In genomic region chr7:102079140-102080002, GRCh38 we compare ENCODE assay signal across 12 cellular contexts.
DNase-seq lines count a peak whose midpoint lies in the region; ATAC-seq and TF ChIP-seq lines count a peak whose summit lies in the region.
"Had no signal": no experiment of that assay in that cellular context is flagged by ENCODE, and none has a peak within 500 bp of the region (broad histone marks: within the 10 kb centered on the region; RNA-seq: fewer than 3 reads in every experiment).

No MANE protein-coding gene starts in this region.

- H3K4me3 Mint-ChIP-seq in GM23338, result peak overlapping the region; percentile 12; the same call in 1 of the 3 replicates
- H3K4me3 Mint-ChIP-seq: activated naive CD8-positive, alpha-beta T cell had no signal

- intact Hi-C loops in psoas muscle (cut with DNase I), result no loop called here
- intact Hi-C loops in body of pancreas (cut with DNase I), result no loop called here

- peaks cover 6% of the 10 kb centered on the region; the same call in 2 of the 3 replicates for H3K9me3 Mint-ChIP-seq in GM23338

- H3K4me1 Mint-ChIP-seq in GM23338, result peaks cover 46% of the 10 kb centered on the region

- 63 to 80% (median 65%) methylated on average over 23 of the region's 23 CpGs for WGBS in psoas muscle, 3 donors
- whole genome bisulfite sequencing in body of pancreas, 2 donors, result 84 to 94% methylated on average over 21 to 23 of the region's 23 CpGs

- no peaks in the 10 kb centered on the region for H3K9me2 ChIP-seq in GM23338 (ENCODE audit: insufficient read depth)

- H3K79me2 ChIP-seq in GM23338 (replicated peaks; ENCODE audit: insufficient read depth), result peaks cover 3% of the 10 kb centered on the region; the same call in 1 of the 2 replicates

- H2AFZ ChIP-seq in GM23338, result no peak overlapping the region

- peaks cover 7% of the 10 kb centered on the region; the same call in 1 of the 2 replicates for H3K36me3 ChIP-seq in GM23338 (ENCODE audit: insufficient read depth)
- peaks cover 0 to 2% of the 10 kb centered on the region in 2 donors for H3K36me3 ChIP-seq in psoas muscle (ENCODE audit: insufficient read depth in 1 of 2, low read depth in 1 of 2)
- H3K36me3 ChIP-seq in body of pancreas (replicated peaks in 1 of 2; ENCODE audit: insufficient read depth in 1 of 2, low read depth in 2 of 2), result no peaks in the 10 kb centered on the region
- H3K36me3 ChIP-seq: MG63, prostate gland had no signal

- H3F3A ChIP-seq in GM23338 (replicated peaks; ENCODE audit: low read depth), result 0 out of 2 replicates have a peak, but pooled peaks cover 5% of the 10 kb centered on the region

- peak overlapping the region; percentile 64 for H3K27ac Mint-ChIP-seq in GM23338
- H3K27ac Mint-ChIP-seq: activated naive CD8-positive, alpha-beta T cell had no signal

- TF ChIP-seq POLR2A in body of pancreas (IDR thresholded peaks at IDR 0.05), result no peak

- no peaks in the 10 kb centered on the region for H3K27me3 ChIP-seq in GM23338 (ENCODE audit: insufficient read depth)
- H3K27me3 ChIP-seq in psoas muscle (ENCODE audit: insufficient read depth in 3 of 3, low read length in 2 of 3), result no peaks in the 10 kb centered on the region
- H3K27me3 ChIP-seq in body of pancreas, result no peaks in the 10 kb centered on the region
- H3K27me3 ChIP-seq: left lung, MG63 had no signal

- DNase-seq in GM23338 (ENCODE audit: low spot score) (peak; percentile 49), NCI-H526 treated with DMSO at 0.1 percent for 48 hours (lab: John Stamatoyannopoulos, UW) (peak; percentile 84), psoas muscle (no peak), body of pancreas (no peak), NCI-H2171 treated with DMSO at 0.1 percent for 48 hours (lab: John Stamatoyannopoulos, UW) (no peak)
- DNase-seq: left lung, MG63 had no signal

- peaks cover 45% of the 10 kb centered on the region for H3K36me3 Mint-ChIP-seq in GM23338 (ENCODE audit: low read depth)

- H3K4me3 ChIP-seq in GM23338, result no peak overlapping the region
- H3K4me3 ChIP-seq in psoas muscle, result no peak overlapping the region
- no peak overlapping the region for H3K4me3 ChIP-seq in body of pancreas
- H3K4me3 ChIP-seq: left lung, MG63, prostate gland had no signal

- TF ChIP-seq CTCF in GM23338 (conservative IDR thresholded peaks at IDR 0.05; ENCODE audit: low read depth in 2 of 2) (no peak), psoas muscle (IDR thresholded peaks at IDR 0.05) (no peak), body of pancreas (IDR thresholded peaks at IDR 0.05) (no peak)

- H3K4me1 ChIP-seq in GM23338 (ENCODE audit: insufficient read depth), result peaks cover 23% of the 10 kb centered on the region
- H3K4me1 ChIP-seq in psoas muscle, result no peaks in the 10 kb centered on the region
- no peaks in the 10 kb centered on the region for H3K4me1 ChIP-seq in body of pancreas
- H3K4me1 ChIP-seq: left lung had no signal

- ATAC-seq in GM23338 (peak; percentile 65), psoas muscle (peak; percentile 28 to 81 (median 53)), body of pancreas (no peak), GM19035 (IDR thresholded peaks at IDR 0.05; ENCODE audit: unreplicated experiment) (no peak)
- ATAC-seq: left lung had no signal

- H4K20me1 ChIP-seq in GM23338 (replicated peaks; ENCODE audit: insufficient read depth), result no peaks in the 10 kb centered on the region; the same call in 1 of the 2 replicates

- peaks cover 19% of the 10 kb centered on the region for H3K27me3 Mint-ChIP-seq in GM23338 (ENCODE audit: insufficient read depth, low read depth, poor library complexity)
- H3K27me3 Mint-ChIP-seq: activated naive CD8-positive, alpha-beta T cell had no signal

- H3K9me3 ChIP-seq in psoas muscle (no peaks in the 10 kb centered on the region), body of pancreas (no peaks in the 10 kb centered on the region)
- H3K9me3 ChIP-seq: left lung, MG63, prostate gland had no signal

- H3K4me2 ChIP-seq in GM23338, result peak overlapping the region; percentile 53

- H3K27ac ChIP-seq in GM23338 (ENCODE audit: low read depth) (peak overlapping the region; percentile 67; the same call in 1 of the 2 replicates), cingulate gyrus (ENCODE audit: low read depth, low read length) (peak overlapping the region; percentile 72), psoas muscle (no peak overlapping the region), body of pancreas (no peak overlapping the region)
- H3K27ac ChIP-seq: C4-2B, left lung, prostate gland had no signal

TF ChIP-seq in GM23338, 12 proteins besides CTCF, POLR2A, EP300 and RAD21 (continues in another document):
- TF ChIP-seq ETS1 (IDR thresholded peaks at IDR 0.05), result no peak
- no peak for TF ChIP-seq STAT1 (IDR thresholded peaks at IDR 0.05; ENCODE audit: unreplicated experiment)
- TF ChIP-seq POLR2AphosphoS5 (IDR thresholded peaks at IDR 0.05; ENCODE audit: low read depth), result no peak
- TF ChIP-seq JUNB (IDR thresholded peaks at IDR 0.05; ENCODE audit: unreplicated experiment), result no peak
- TF ChIP-seq EZH2 (IDR thresholded peaks at IDR 0.05; ENCODE audit: low read depth, unreplicated experiment), result no peak
- no peak for TF ChIP-seq ZNF331 (CRISPR knock-in tag; IDR thresholded peaks at IDR 0.05; ENCODE audit: low read depth)
- no peak for TF ChIP-seq ZNF114 (CRISPR knock-in tag; IDR thresholded peaks at IDR 0.05)
- no peak for TF ChIP-seq ZNF462 (CRISPR knock-in tag; IDR thresholded peaks at IDR 0.05)
- TF ChIP-seq NANOG (IDR thresholded peaks at IDR 0.05; ENCODE audit: borderline replicate concordance), result no peak
- TF ChIP-seq EZH2phosphoT487 (IDR thresholded peaks at IDR 0.05; ENCODE audit: unreplicated experiment), result no peak
- TF ChIP-seq CREB1 (CRISPR knock-in tag; IDR thresholded peaks at IDR 0.05; ENCODE audit: low read depth), result no peak

Comparison
In these comparisons a context has a peak if more than half of its experiments do, and no peak if none do; other contexts are left out.
1. ATAC-seq: peak in GM23338 (single experiment) and psoas muscle (4 of 4); none in body of pancreas (single experiment) and GM19035 (single experiment).
2. DNase-seq: peak in GM23338 (single experiment) and NCI-H526 treated with DMSO at 0.1 percent for 48 hours (single experiment); none in psoas muscle (0 of 2), body of pancreas (0 of 4) and NCI-H2171 treated with DMSO at 0.1 percent for 48 hours (single experiment).
3. H3K27ac ChIP-seq: peak in GM23338 (single experiment) and cingulate gyrus (single experiment); none in psoas muscle (single experiment) and body of pancreas (0 of 4).